In the genomic region with DNA sequence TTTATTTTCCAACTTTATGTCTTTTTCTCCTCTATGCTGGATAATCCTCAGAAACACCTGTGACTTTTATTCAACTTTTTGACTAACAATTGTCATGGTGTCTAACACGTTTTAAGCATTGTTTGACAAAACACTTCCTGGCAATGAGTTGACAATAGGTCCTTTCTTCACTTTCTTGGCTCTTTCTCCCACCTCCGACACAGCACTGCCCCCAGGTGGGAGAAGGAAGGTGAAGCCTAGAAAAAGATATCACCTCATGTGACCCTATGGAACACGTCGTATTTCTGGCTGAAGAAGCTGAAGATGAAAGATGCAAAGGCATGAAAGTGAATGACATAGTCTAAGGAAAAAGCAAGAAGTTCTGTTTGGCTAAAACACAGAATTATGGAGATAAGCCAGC, we compare ENCODE assay signal across 8 cellular contexts.
DNase-seq lines count a peak whose midpoint lies in the region; ATAC-seq and TF ChIP-seq lines count a peak whose summit lies in the region.

No MANE protein-coding gene starts in this region.

- DNase-seq in activated T-cell treated with anti-CD3 and anti-CD28 coated beads, Interleukin-2, amount 50 U/mL, for 72 hours: peak; percentile 1 to 5
- DNase-seq in activated T-cell treated with anti-CD3 and anti-CD28 coated beads, Interleukin-2, amount 50 U/mL, for 4 hours: no peak
- DNase-seq in NCI-H460 (ENCODE audit: extremely low read depth, low read depth): peak; percentile 6
- DNase-seq in endothelial cell (ENCODE audit: low spot score): peak; percentile 58
- DNase-seq in testis: peak; percentile 19
- no peak for DNase-seq in mesothelial cell of epicardium (ENCODE audit: low spot score in 2 of 2, unreplicated experiment in 2 of 2)
- DNase-seq in activated CD4-positive, alpha-beta T cell treated with anti-CD3 and anti-CD28 coated beads for 4 hours: no peak
- no peak for DNase-seq in CD4-positive, alpha-beta memory T cell

- intact Hi-C loops in testis (cut with DNase I; ENCODE audit: low total_unique reads): no loop called here
- intact Hi-C loops in CD4-positive, alpha-beta memory T cell (cut with micrococcal nuclease): no loop called here

- H3K27ac ChIP-seq in testis: no peak overlapping the region
- H3K27ac ChIP-seq in CD4-positive, alpha-beta memory T cell (ENCODE audit: low read depth, low read length): no peak overlapping the region

- no peaks in the 10 kb centered on the region for H3K4me1 ChIP-seq in testis
- no peaks in the 10 kb centered on the region for H3K4me1 ChIP-seq in CD4-positive, alpha-beta memory T cell (ENCODE audit: insufficient read depth, low read length)

- TF ChIP-seq POLR2A in testis (IDR thresholded peaks at IDR 0.05): no peak

- CTCF ChIA-PET in CD4-positive, alpha-beta memory T cell (lab: Charles Lee; ENCODE audit: partially characterized antibody): interaction anchor here (0.6 kb wide), 1 partner anchor 23 kb away, joined by 3 read pairs; no protein-coding TSS in a partner anchor

- no peaks in the 10 kb centered on the region for H3K27me3 ChIP-seq in testis
- no peaks in the 10 kb centered on the region for H3K27me3 ChIP-seq in CD4-positive, alpha-beta memory T cell (ENCODE audit: insufficient read depth, low read length)

- H3K4me3 Mint-ChIP-seq in activated T-cell treated with anti-CD3 and anti-CD28 coated beads, Interleukin-2, amount 50 U/mL, for 72 hours: no peak overlapping the region
- H3K4me3 Mint-ChIP-seq in activated T-cell treated with anti-CD3 and anti-CD28 coated beads, Interleukin-2, amount 50 U/mL, for 4 hours: no peak overlapping the region
- H3K4me3 Mint-ChIP-seq in endothelial cell (ENCODE audit: unreplicated experiment): no peak overlapping the region
- no peak overlapping the region for H3K4me3 Mint-ChIP-seq in mesothelial cell of epicardium
- H3K4me3 Mint-ChIP-seq in CD4-positive, alpha-beta memory T cell: no peak overlapping the region

- 34 to 40% methylated on average over 4 of the region's 4 CpGs for WGBS in testis, 2 donors

- H3K9me3 Mint-ChIP-seq in activated T-cell treated with anti-CD3 and anti-CD28 coated beads, Interleukin-2, amount 50 U/mL, for 72 hours: no peaks in the 10 kb centered on the region
- peaks cover 4% of the 10 kb centered on the region for H3K9me3 Mint-ChIP-seq in activated T-cell treated with anti-CD3 and anti-CD28 coated beads, Interleukin-2, amount 50 U/mL, for 4 hours
- H3K9me3 Mint-ChIP-seq in endothelial cell (ENCODE audit: unreplicated experiment) (no peaks in the 10 kb centered on the region), mesothelial cell of epicardium (peaks cover 4% of the 10 kb centered on the region)
- peaks cover 0 to 5% (median 0%) of the 10 kb centered on the region in 8 donors for H3K9me3 Mint-ChIP-seq in CD4-positive, alpha-beta memory T cell

- POLR2A ChIA-PET in CD4-positive, alpha-beta memory T cell (lab: Charles Lee; ENCODE audit: partially characterized antibody): no interaction called here

- H3K36me3 Mint-ChIP-seq in activated T-cell treated with anti-CD3 and anti-CD28 coated beads, Interleukin-2, amount 50 U/mL, for 72 hours (ENCODE audit: insufficient read depth in 2 of 2): no peaks in the 10 kb centered on the region
- no peaks in the 10 kb centered on the region for H3K36me3 Mint-ChIP-seq in activated T-cell treated with anti-CD3 and anti-CD28 coated beads, Interleukin-2, amount 50 U/mL, for 4 hours (ENCODE audit: insufficient read depth)
- H3K36me3 Mint-ChIP-seq in endothelial cell (ENCODE audit: low read depth, unreplicated experiment) (no peaks in the 10 kb centered on the region), mesothelial cell of epicardium (no peaks in the 10 kb centered on the region)
- no peaks in the 10 kb centered on the region for H3K36me3 Mint-ChIP-seq in CD4-positive, alpha-beta memory T cell

- no peak overlapping the region for H3K27ac Mint-ChIP-seq in activated T-cell treated with anti-CD3 and anti-CD28 coated beads, Interleukin-2, amount 50 U/mL, for 72 hours
- H3K27ac Mint-ChIP-seq in endothelial cell (ENCODE audit: unreplicated experiment): no peak overlapping the region
- H3K27ac Mint-ChIP-seq in mesothelial cell of epicardium: no peak overlapping the region
- no peak overlapping the region for H3K27ac Mint-ChIP-seq in CD4-positive, alpha-beta memory T cell

- H3K4me1 Mint-ChIP-seq in activated T-cell treated with anti-CD3 and anti-CD28 coated beads, Interleukin-2, amount 50 U/mL, for 72 hours (ENCODE audit: low read depth): no peaks in the 10 kb centered on the region
- H3K4me1 Mint-ChIP-seq in activated T-cell treated with anti-CD3 and anti-CD28 coated beads, Interleukin-2, amount 50 U/mL, for 4 hours (ENCODE audit: low read depth): no peaks in the 10 kb centered on the region
- H3K4me1 Mint-ChIP-seq in endothelial cell (ENCODE audit: unreplicated experiment): no peaks in the 10 kb centered on the region
- no peaks in the 10 kb centered on the region for H3K4me1 Mint-ChIP-seq in mesothelial cell of epicardium
- no peaks in the 10 kb centered on the region for H3K4me1 Mint-ChIP-seq in CD4-positive, alpha-beta memory T cell

- ATAC-seq in activated T-cell treated with anti-CD3 and anti-CD28 coated beads, Interleukin-2, amount 50 U/mL, for 72 hours (replicated peaks in 1 of 2): no peak
- ATAC-seq in activated T-cell treated with anti-CD3 and anti-CD28 coated beads, Interleukin-2, amount 50 U/mL, for 4 hours: no peak

- H3K4me3 ChIP-seq in testis: no peak overlapping the region
- H3K4me3 ChIP-seq in CD4-positive, alpha-beta memory T cell (ENCODE audit: low read length in 2 of 2): no peak overlapping the region

- H3K9me3 ChIP-seq in testis: no peaks in the 10 kb centered on the region
- H3K9me3 ChIP-seq in CD4-positive, alpha-beta memory T cell (ENCODE audit: control insufficient read depth in 1 of 2, low read length in 2 of 2): no peaks in the 10 kb centered on the region

- H3K36me3 ChIP-seq in testis (ENCODE audit: low read depth, missing control alignments): no peaks in the 10 kb centered on the region
- H3K36me3 ChIP-seq in CD4-positive, alpha-beta memory T cell (ENCODE audit: insufficient read depth, low read length): no peaks in the 10 kb centered on the region

- H3K27me3 Mint-ChIP-seq in activated T-cell treated with anti-CD3 and anti-CD28 coated beads, Interleukin-2, amount 50 U/mL, for 72 hours (ENCODE audit: low read depth): no peaks in the 10 kb centered on the region
- no peaks in the 10 kb centered on the region for H3K27me3 Mint-ChIP-seq in activated T-cell treated with anti-CD3 and anti-CD28 coated beads, Interleukin-2, amount 50 U/mL, for 4 hours (ENCODE audit: low read depth)
- H3K27me3 Mint-ChIP-seq in endothelial cell (ENCODE audit: unreplicated experiment): no peaks in the 10 kb centered on the region
- peaks cover 10% of the 10 kb centered on the region for H3K27me3 Mint-ChIP-seq in mesothelial cell of epicardium (ENCODE audit: low read depth)
- no peaks in the 10 kb centered on the region for H3K27me3 Mint-ChIP-seq in CD4-positive, alpha-beta memory T cell

- TF ChIP-seq CTCF in endothelial cell (IDR thresholded peaks at IDR 0.05; ENCODE audit: unreplicated experiment) (peak; percentile 26), testis (IDR thresholded peaks at IDR 0.05) (no peak), mesothelial cell of epicardium (IDR thresholded peaks at IDR 0.05; ENCODE audit: unreplicated experiment) (no peak)

Comparison
In these comparisons a context has a peak if more than half of its experiments do, and no peak if none do; other contexts are left out.
1. DNase-seq: peak in activated T-cell treated with anti-CD3 and anti-CD28 coated beads, Interleukin-2, amount 50 U/mL, for 72 hours (2 of 2), NCI-H460 (single experiment), endothelial cell (single experiment) and testis (single experiment); none in activated T-cell treated with anti-CD3 and anti-CD28 coated beads, Interleukin-2, amount 50 U/mL, for 4 hours (single experiment), mesothelial cell of epicardium (0 of 2), activated CD4-positive, alpha-beta T cell treated with anti-CD3 and anti-CD28 coated beads for 4 hours (0 of 2) and CD4-positive, alpha-beta memory T cell (0 of 5).